Comparison of ENCODE assay signal across 1 cellular context in genomic region chr1:191839891-191840290, GRCh38.
TF ChIP-seq lines count a peak whose summit lies in the region.

No MANE protein-coding gene starts in this region.

TF ChIP-seq in K562, 482 proteins besides CTCF, POLR2A, EP300 and RAD21 (continued from another document):
- TF ChIP-seq TCFL5 (CRISPR knock-in tag; conservative IDR thresholded peaks at IDR 0.05), result no peak
